1 cellular context compared by ENCODE assay signal in the genomic region with DNA sequence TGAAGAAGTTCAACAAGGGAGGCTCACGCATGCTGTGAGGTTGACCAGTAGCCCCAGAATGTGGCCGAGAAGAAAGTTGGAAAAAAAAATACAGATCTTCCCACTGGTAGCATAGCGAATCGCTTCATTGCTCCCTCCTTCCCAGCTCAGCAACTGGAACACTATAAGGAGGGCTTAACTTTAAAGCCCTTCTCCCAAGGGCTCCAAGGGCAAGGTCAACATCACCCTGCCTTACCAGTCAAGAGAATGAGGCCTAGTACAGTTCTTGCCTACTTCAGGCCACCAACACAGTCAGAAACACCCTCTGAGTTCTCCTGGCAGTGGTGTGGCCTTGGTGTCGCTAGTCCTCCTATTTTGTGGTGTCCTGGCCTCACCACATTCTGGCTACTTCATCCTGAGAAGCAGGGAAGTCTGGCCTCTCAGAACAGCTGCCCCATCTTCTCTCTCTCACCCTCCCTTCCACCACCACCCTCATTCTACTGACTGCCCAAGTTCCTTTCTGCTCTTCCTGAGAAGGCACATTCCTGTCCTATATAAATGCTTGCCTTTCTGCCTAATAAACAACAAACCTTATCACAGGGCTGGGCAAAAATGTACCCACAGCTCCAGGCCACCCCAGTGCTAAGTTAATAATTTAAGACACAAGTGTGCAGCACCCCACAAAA.
TF ChIP-seq lines count a peak whose summit lies in the region.

No MANE protein-coding gene starts in this region.

TF ChIP-seq in GM23338, 12 proteins besides CTCF, POLR2A, EP300 and RAD21:
- no peak for TF ChIP-seq STAT1 (IDR thresholded peaks at IDR 0.05; ENCODE audit: unreplicated experiment)
- TF ChIP-seq NANOG (IDR thresholded peaks at IDR 0.05; ENCODE audit: borderline replicate concordance): no peak
- TF ChIP-seq EZH2phosphoT487 (IDR thresholded peaks at IDR 0.05; ENCODE audit: unreplicated experiment): no peak
- TF ChIP-seq JUNB (IDR thresholded peaks at IDR 0.05; ENCODE audit: unreplicated experiment): no peak
- no peak for TF ChIP-seq POLR2AphosphoS5 (IDR thresholded peaks at IDR 0.05; ENCODE audit: low read depth)
- TF ChIP-seq, protein P1, sequence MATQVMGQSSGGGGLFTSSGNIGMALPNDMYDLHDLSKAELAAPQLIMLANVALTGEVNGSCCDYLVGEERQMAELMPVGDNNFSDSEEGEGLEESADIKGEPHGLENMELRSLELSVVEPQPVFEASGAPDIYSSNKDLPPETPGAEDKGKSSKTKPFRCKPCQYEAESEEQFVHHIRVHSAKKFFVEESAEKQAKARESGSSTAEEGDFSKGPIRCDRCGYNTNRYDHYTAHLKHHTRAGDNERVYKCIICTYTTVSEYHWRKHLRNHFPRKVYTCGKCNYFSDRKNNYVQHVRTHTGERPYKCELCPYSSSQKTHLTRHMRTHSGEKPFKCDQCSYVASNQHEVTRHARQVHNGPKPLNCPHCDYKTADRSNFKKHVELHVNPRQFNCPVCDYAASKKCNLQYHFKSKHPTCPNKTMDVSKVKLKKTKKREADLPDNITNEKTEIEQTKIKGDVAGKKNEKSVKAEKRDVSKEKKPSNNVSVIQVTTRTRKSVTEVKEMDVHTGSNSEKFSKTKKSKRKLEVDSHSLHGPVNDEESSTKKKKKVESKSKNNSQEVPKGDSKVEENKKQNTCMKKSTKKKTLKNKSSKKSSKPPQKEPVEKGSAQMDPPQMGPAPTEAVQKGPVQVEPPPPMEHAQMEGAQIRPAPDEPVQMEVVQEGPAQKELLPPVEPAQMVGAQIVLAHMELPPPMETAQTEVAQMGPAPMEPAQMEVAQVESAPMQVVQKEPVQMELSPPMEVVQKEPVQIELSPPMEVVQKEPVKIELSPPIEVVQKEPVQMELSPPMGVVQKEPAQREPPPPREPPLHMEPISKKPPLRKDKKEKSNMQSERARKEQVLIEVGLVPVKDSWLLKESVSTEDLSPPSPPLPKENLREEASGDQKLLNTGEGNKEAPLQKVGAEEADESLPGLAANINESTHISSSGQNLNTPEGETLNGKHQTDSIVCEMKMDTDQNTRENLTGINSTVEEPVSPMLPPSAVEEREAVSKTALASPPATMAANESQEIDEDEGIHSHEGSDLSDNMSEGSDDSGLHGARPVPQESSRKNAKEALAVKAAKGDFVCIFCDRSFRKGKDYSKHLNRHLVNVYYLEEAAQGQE (IDR thresholded peaks at IDR 0.05; ENCODE audit: unreplicated experiment): no peak
- no peak for TF ChIP-seq ZNF331 (CRISPR knock-in tag; IDR thresholded peaks at IDR 0.05; ENCODE audit: low read depth)
- TF ChIP-seq, protein P2, sequence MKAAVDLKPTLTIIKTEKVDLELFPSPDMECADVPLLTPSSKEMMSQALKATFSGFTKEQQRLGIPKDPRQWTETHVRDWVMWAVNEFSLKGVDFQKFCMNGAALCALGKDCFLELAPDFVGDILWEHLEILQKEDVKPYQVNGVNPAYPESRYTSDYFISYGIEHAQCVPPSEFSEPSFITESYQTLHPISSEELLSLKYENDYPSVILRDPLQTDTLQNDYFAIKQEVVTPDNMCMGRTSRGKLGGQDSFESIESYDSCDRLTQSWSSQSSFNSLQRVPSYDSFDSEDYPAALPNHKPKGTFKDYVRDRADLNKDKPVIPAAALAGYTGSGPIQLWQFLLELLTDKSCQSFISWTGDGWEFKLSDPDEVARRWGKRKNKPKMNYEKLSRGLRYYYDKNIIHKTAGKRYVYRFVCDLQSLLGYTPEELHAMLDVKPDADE (IDR thresholded peaks at IDR 0.05): no peak
- TF ChIP-seq EZH2 (IDR thresholded peaks at IDR 0.05; ENCODE audit: low read depth, unreplicated experiment): no peak
- TF ChIP-seq ZNF114 (CRISPR knock-in tag; IDR thresholded peaks at IDR 0.05): no peak
- no peak for TF ChIP-seq CREB1 (CRISPR knock-in tag; IDR thresholded peaks at IDR 0.05; ENCODE audit: low read depth)
- TF ChIP-seq, protein P3, sequence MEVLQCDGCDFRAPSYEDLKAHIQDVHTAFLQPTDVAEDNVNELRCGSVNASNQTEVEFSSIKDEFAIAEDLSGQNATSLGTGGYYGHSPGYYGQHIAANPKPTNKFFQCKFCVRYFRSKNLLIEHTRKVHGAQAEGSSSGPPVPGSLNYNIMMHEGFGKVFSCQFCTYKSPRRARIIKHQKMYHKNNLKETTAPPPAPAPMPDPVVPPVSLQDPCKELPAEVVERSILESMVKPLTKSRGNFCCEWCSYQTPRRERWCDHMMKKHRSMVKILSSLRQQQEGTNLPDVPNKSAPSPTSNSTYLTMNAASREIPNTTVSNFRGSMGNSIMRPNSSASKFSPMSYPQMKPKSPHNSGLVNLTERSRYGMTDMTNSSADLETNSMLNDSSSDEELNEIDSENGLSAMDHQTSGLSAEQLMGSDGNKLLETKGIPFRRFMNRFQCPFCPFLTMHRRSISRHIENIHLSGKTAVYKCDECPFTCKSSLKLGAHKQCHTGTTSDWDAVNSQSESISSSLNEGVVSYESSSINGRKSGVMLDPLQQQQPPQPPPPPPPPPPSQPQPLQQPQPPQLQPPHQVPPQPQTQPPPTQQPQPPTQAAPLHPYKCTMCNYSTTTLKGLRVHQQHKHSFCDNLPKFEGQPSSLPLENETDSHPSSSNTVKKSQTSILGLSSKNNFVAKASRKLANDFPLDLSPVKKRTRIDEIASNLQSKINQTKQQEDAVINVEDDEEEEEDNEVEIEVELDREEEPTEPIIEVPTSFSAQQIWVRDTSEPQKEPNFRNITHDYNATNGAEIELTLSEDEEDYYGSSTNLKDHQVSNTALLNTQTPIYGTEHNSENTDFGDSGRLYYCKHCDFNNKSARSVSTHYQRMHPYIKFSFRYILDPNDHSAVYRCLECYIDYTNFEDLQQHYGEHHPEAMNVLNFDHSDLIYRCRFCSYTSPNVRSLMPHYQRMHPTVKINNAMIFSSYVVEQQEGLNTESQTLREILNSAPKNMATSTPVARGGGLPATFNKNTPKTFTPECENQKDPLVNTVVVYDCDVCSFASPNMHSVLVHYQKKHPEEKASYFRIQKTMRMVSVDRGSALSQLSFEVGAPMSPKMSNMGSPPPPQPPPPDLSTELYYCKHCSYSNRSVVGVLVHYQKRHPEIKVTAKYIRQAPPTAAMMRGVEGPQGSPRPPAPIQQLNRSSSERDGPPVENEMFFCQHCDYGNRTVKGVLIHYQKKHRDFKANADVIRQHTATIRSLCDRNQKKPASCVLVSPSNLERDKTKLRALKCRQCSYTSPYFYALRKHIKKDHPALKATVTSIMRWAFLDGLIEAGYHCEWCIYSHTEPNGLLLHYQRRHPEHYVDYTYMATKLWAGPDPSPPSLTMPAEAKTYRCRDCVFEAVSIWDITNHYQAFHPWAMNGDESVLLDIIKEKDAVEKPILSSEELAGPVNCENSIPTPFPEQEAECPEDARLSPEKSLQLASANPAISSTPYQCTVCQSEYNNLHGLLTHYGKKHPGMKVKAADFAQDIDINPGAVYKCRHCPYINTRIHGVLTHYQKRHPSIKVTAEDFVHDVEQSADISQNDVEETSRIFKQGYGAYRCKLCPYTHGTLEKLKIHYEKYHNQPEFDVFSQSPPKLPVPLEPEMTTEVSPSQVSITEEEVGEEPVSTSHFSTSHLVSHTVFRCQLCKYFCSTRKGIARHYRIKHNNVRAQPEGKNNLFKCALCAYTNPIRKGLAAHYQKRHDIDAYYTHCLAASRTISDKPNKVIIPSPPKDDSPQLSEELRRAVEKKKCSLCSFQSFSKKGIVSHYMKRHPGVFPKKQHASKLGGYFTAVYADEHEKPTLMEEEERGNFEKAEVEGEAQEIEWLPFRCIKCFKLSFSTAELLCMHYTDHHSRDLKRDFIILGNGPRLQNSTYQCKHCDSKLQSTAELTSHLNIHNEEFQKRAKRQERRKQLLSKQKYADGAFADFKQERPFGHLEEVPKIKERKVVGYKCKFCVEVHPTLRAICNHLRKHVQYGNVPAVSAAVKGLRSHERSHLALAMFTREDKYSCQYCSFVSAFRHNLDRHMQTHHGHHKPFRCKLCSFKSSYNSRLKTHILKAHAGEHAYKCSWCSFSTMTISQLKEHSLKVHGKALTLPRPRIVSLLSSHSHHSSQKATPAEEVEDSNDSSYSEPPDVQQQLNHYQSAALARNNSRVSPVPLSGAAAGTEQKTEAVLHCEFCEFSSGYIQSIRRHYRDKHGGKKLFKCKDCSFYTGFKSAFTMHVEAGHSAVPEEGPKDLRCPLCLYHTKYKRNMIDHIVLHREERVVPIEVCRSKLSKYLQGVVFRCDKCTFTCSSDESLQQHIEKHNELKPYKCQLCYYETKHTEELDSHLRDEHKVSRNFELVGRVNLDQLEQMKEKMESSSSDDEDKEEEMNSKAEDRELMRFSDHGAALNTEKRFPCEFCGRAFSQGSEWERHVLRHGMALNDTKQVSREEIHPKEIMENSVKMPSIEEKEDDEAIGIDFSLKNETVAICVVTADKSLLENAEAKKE (CRISPR knock-in tag; IDR thresholded peaks at IDR 0.05): no peak
